ENCODE assay signal across 16 cellular contexts in genomic region chr21:38914071-38914491, GRCh38.
DNase-seq lines count a peak whose midpoint lies in the region; ATAC-seq and TF ChIP-seq lines count a peak whose summit lies in the region.
"Had no signal": no experiment of that assay in that cellular context is flagged by ENCODE, and none has a peak within 500 bp of the region (broad histone marks: within the 10 kb centered on the region; RNA-seq: fewer than 3 reads in every experiment).

No MANE protein-coding gene starts in this region.

- H3K27ac ChIP-seq in HEK293 (ENCODE audit: extremely low read depth, low read depth, low read length) (no peak overlapping the region), coronary artery (peak overlapping the region; percentile 4 to 82), right lobe of liver (peak overlapping the region; percentile 93 to 98 (median 94)), stomach smooth muscle (ENCODE audit: low read length) (peak overlapping the region; percentile 79)
- H3K27ac ChIP-seq: C4-2B, SK-N-MC had no signal

- WGBS in right lobe of liver (ENCODE audit: insufficient coverage, low coverage, low lambda C conversion rate, missing lambda C conversion rate), result 100% methylated on average over 1 of the region's 1 CpG

- H3K4me1 ChIP-seq in HEK293 (ENCODE audit: control insufficient read depth, insufficient read depth, low read length), result no peaks in the 10 kb centered on the region; the same call in 1 of the 2 replicates
- peaks cover 0 to 87% (median 36%) of the 10 kb centered on the region in 4 donors for H3K4me1 ChIP-seq in right lobe of liver
- peaks cover 25% of the 10 kb centered on the region for H3K4me1 ChIP-seq in stomach smooth muscle (ENCODE audit: control insufficient read depth, insufficient read depth, low read length)

- intact Hi-C loops in right lobe of liver (cut with DNase I), result loop anchor here in 1 of 2 donors (5.0 kb wide), 1 partner anchor 118 kb away; no protein-coding TSS in a partner anchor

- H3K27me3 ChIP-seq in right lobe of liver (no peaks in the 10 kb centered on the region), stomach smooth muscle (ENCODE audit: control insufficient read depth in 1 of 2, insufficient read depth in 2 of 2, low read length in 2 of 2) (no peaks in the 10 kb centered on the region)

- no peaks in the 10 kb centered on the region for H3K9me3 ChIP-seq in HEK293 (ENCODE audit: control insufficient read depth, insufficient read depth, low read depth, low read length)
- no peaks in the 10 kb centered on the region for H3K9me3 ChIP-seq in right lobe of liver
- no peaks in the 10 kb centered on the region for H3K9me3 ChIP-seq in stomach smooth muscle (ENCODE audit: control insufficient read depth in 2 of 2, low read length in 2 of 2)

- CTCF ChIA-PET in HEK293 (lab: Yijun Ruan, JAX), result interaction anchor here (0.6 kb wide), 1 partner anchor 9 kb away, joined by 5 read pairs; no protein-coding TSS in a partner anchor

- no peak for ATAC-seq in right lobe of liver
- ATAC-seq in omental fat pad (ENCODE audit: low FRiP score), result no peak
- ATAC-seq: stimulated activated memory B cell treated with anti-CD40 and anti-IgM and Interleukin-4, amounts not matched to agents 10 μg/mL and 1 μg/mL and 100 μg/mL, for 72 hours had no signal

- DNase-seq in coronary artery (ENCODE audit: low spot score) (no peak), right lobe of liver (peak in 1 of 3 donors; percentile 8), SIG-M5 treated with dmso at 0.1 percent for 504 hours (lab: John Stamatoyannopoulos, UW; ENCODE audit: unreplicated experiment) (no peak), mucosa of gallbladder (ENCODE audit: low spot score) (no peak), pons (ENCODE audit: low spot score) (no peak), omental fat pad (ENCODE audit: low spot score) (no peak)
- DNase-seq: activated CD8-positive, alpha-beta memory T cell treated with anti-CD3 and anti-CD28 coated beads for 24 hours; activated naive CD8-positive, alpha-beta T cell treated with anti-CD3 and anti-CD28 coated beads for 36 hours; MM.1S; NCI-H1694 treated with DMSO at 0.1 percent for 48 hours; T-helper 9 cell had no signal

- H3K9ac ChIP-seq in stomach smooth muscle (ENCODE audit: low read length in 2 of 2), result peak overlapping the region in 1 of 2 donors; percentile 29

- TF ChIP-seq CTCF in HEK293 (tag by site-specific recombination; IDR thresholded peaks at IDR 0.05) (no peak), coronary artery (IDR thresholded peaks at IDR 0.05) (no peak), right lobe of liver (IDR thresholded peaks at IDR 0.05) (no peak), omental fat pad (IDR thresholded peaks at IDR 0.05) (no peak)

- POLR2A ChIA-PET in HEK293 (lab: Yijun Ruan, JAX), result no interaction called here

- H3K36me3 ChIP-seq in HEK293 (ENCODE audit: control insufficient read depth in 2 of 2, insufficient read depth in 1 of 2, low read length in 2 of 2), result no peaks in the 10 kb centered on the region
- H3K36me3 ChIP-seq in right lobe of liver, result no peaks in the 10 kb centered on the region
- no peaks in the 10 kb centered on the region for H3K36me3 ChIP-seq in stomach smooth muscle (ENCODE audit: control insufficient read depth in 2 of 2, insufficient read depth in 2 of 2, low read length in 2 of 2)

- H3K4me3 ChIP-seq in HEK293 (ENCODE audit: low read depth, low read length) (no peak overlapping the region), coronary artery (no peak overlapping the region), right lobe of liver (no peak overlapping the region), stomach smooth muscle (ENCODE audit: low read length in 2 of 2) (no peak overlapping the region)
- H3K4me3 ChIP-seq: SK-N-MC had no signal

- no peak for TF ChIP-seq POLR2A in right lobe of liver (IDR thresholded peaks at IDR 0.05)

TF ChIP-seq in HEK293, 187 proteins besides CTCF, POLR2A, EP300 and RAD21 (continues in another document):
- TF ChIP-seq, protein P1, sequence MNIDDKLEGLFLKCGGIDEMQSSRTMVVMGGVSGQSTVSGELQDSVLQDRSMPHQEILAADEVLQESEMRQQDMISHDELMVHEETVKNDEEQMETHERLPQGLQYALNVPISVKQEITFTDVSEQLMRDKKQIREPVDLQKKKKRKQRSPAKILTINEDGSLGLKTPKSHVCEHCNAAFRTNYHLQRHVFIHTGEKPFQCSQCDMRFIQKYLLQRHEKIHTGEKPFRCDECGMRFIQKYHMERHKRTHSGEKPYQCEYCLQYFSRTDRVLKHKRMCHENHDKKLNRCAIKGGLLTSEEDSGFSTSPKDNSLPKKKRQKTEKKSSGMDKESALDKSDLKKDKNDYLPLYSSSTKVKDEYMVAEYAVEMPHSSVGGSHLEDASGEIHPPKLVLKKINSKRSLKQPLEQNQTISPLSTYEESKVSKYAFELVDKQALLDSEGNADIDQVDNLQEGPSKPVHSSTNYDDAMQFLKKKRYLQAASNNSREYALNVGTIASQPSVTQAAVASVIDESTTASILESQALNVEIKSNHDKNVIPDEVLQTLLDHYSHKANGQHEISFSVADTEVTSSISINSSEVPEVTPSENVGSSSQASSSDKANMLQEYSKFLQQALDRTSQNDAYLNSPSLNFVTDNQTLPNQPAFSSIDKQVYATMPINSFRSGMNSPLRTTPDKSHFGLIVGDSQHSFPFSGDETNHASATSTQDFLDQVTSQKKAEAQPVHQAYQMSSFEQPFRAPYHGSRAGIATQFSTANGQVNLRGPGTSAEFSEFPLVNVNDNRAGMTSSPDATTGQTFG (tag by site-specific recombination; IDR thresholded peaks at IDR 0.05; ENCODE audit: borderline replicate concordance), result peak; percentile 67; the same call in 1 of the 2 replicates
- TF ChIP-seq ZBTB7A (tag by site-specific recombination; IDR thresholded peaks at IDR 0.05; ENCODE audit: low read depth) (no peak), ZNF157 (tag by site-specific recombination; IDR thresholded peaks at IDR 0.05) (peak; percentile 32; the same call in 1 of the 2 replicates), ZNF677 (tag by site-specific recombination; IDR thresholded peaks at IDR 0.05) (no peak), ZNF837 (tag by site-specific recombination; IDR thresholded peaks at IDR 0.05) (peak; percentile 63), RBAK (tag by site-specific recombination; IDR thresholded peaks at IDR 0.05) (peak; percentile 87), ZNF311 (tag by site-specific recombination; IDR thresholded peaks at IDR 0.05; ENCODE audit: borderline replicate concordance) (peak; percentile 99), ZNF548 (tag by site-specific recombination; IDR thresholded peaks at IDR 0.05) (peak; percentile 53; the same call in 1 of the 2 replicates), ZFHX2 (tag by site-specific recombination; conservative IDR thresholded peaks at IDR 0.05) (peak; percentile 98), INSM2 (tag by site-specific recombination; IDR thresholded peaks at IDR 0.05) (peak; percentile 60; the same call in 1 of the 2 replicates), ZNF791 (tag by site-specific recombination; IDR thresholded peaks at IDR 0.05) (peak; percentile 88; the same call in 1 of the 2 replicates), ZNF776 (tag by site-specific recombination; IDR thresholded peaks at IDR 0.05; ENCODE audit: borderline replicate concordance) (0 out of 2 replicates have a peak, but pooled peaks have one; percentile 41)
- TF ChIP-seq, protein P2, sequence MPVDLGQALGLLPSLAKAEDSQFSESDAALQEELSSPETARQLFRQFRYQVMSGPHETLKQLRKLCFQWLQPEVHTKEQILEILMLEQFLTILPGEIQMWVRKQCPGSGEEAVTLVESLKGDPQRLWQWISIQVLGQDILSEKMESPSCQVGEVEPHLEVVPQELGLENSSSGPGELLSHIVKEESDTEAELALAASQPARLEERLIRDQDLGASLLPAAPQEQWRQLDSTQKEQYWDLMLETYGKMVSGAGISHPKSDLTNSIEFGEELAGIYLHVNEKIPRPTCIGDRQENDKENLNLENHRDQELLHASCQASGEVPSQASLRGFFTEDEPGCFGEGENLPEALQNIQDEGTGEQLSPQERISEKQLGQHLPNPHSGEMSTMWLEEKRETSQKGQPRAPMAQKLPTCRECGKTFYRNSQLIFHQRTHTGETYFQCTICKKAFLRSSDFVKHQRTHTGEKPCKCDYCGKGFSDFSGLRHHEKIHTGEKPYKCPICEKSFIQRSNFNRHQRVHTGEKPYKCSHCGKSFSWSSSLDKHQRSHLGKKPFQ (tag by site-specific recombination; IDR thresholded peaks at IDR 0.05), result peak; percentile 90
- TF ChIP-seq, protein P3, sequence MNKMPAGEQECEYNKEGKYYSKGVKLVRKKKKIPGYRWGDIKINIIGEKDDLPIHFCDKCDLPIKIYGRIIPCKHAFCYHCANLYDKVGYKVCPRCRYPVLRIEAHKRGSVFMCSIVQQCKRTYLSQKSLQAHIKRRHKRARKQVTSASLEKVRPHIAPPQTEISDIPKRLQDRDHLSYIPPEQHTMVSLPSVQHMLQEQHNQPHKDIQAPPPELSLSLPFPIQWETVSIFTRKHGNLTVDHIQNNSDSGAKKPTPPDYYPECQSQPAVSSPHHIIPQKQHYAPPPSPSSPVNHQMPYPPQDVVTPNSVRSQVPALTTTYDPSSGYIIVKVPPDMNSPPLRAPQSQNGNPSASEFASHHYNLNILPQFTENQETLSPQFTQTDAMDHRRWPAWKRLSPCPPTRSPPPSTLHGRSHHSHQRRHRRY (tag by site-specific recombination; IDR thresholded peaks at IDR 0.05), result peak; percentile 65; the same call in 1 of the 2 replicates
